14 cellular contexts compared by ENCODE assay signal in genomic region chr6:13715444-13715883, GRCh38. TPM values are rescaled to one million over a fixed set of nuclear protein-coding genes. Genes with fewer than 3 reads are reported as not detected.
DNase-seq lines count a peak whose midpoint lies in the region; ATAC-seq and TF ChIP-seq lines count a peak whose summit lies in the region.
"Had no signal": no experiment of that assay in that cellular context is flagged by ENCODE, and none has a peak within 500 bp of the region (broad histone marks: within the 10 kb centered on the region; RNA-seq: fewer than 3 reads in every experiment).

No MANE protein-coding gene starts in this region.

- H3K4me3 ChIP-seq in gastroesophageal sphincter: no peak overlapping the region
- H3K4me3 ChIP-seq: sigmoid colon, upper lobe of right lung had no signal

- WGBS in gastroesophageal sphincter (ENCODE audit: low coverage in 1 of 2), 2 donors: 80 to 100% methylated on average over 1 to 2 of the region's 3 CpGs

- H3K27me3 ChIP-seq in gastroesophageal sphincter: no peaks in the 10 kb centered on the region
- H3K27me3 ChIP-seq: sigmoid colon, upper lobe of right lung had no signal

- DNase-seq in SKM-1 treated with dmso at 0.1 percent for 144 hours (lab: John Stamatoyannopoulos, UW; ENCODE audit: unreplicated experiment) (peak; percentile 51), SKM-1 (lab: John Stamatoyannopoulos, UW; ENCODE audit: unreplicated experiment) (no peak), GM13977 (ENCODE audit: low spot score) (peak; percentile 64), SIG-M5 treated with dmso at 0.1 percent for 504 hours (lab: John Stamatoyannopoulos, UW; ENCODE audit: unreplicated experiment) (peak; percentile 87), epithelial cell of prostate (ENCODE audit: low read depth, low spot score) (no peak), NCI-H1048 (lab: John Stamatoyannopoulos, UW) (no peak)
- DNase-seq: effector CD4-positive, alpha-beta T cell; left colon; naive B cell; NCI-H2029; sigmoid colon; upper lobe of right lung had no signal

- in situ Hi-C loops in GM13977 (cut with MboI; ENCODE audit: low pct_unique_long_range_greater_than_20kb, low sequenced_read_pairs, unreplicated experiment): no loop called here

- TF ChIP-seq EP300 in gastroesophageal sphincter (IDR thresholded peaks at IDR 0.05): no peak

- TF ChIP-seq CTCF in GM13977 (IDR thresholded peaks at IDR 0.05; ENCODE audit: extremely low read depth, insufficient read depth, missing control alignments) (no peak), gastroesophageal sphincter (IDR thresholded peaks at IDR 0.05) (no peak)

- H3K4me1 ChIP-seq in gastroesophageal sphincter: peaks cover 0 to 13% (median 3%) of the 10 kb centered on the region in 3 donors

- no peaks in the 10 kb centered on the region for H3K36me3 ChIP-seq in gastroesophageal sphincter
- H3K36me3 ChIP-seq: sigmoid colon, upper lobe of right lung had no signal

- ATAC-seq in gastroesophageal sphincter (no peak), HG02763 (IDR thresholded peaks at IDR 0.05; ENCODE audit: unreplicated experiment) (no peak)
- ATAC-seq: left colon, upper lobe of right lung had no signal

- no peaks in the 10 kb centered on the region for H3K9me3 ChIP-seq in gastroesophageal sphincter
- H3K9me3 ChIP-seq: sigmoid colon, upper lobe of right lung had no signal

- peak overlapping the region; percentile 32 for H3K27ac ChIP-seq in epithelial cell of prostate
- no peak overlapping the region for H3K27ac ChIP-seq in gastroesophageal sphincter
- H3K27ac ChIP-seq: sigmoid colon, upper lobe of right lung had no signal

- TF ChIP-seq POLR2A in gastroesophageal sphincter (IDR thresholded peaks at IDR 0.05): no peak

RNA-seq across cellular contexts. Expression of gene RANBP9, which starts 3.8 kb away (rescaled TPM):
- total RNA-seq in gastroesophageal sphincter: 10 to 100 TPM; 39.1 to 59.9 (median 52.1) TPM

Comparison
In these comparisons a context has a peak if more than half of its experiments do, and no peak if none do; other contexts are left out.
1. DNase-seq: peak in SKM-1 treated with dmso at 0.1 percent for 144 hours (single experiment), GM13977 (single experiment) and SIG-M5 treated with dmso at 0.1 percent for 504 hours (single experiment); none in SKM-1 (single experiment), epithelial cell of prostate (single experiment) and NCI-H1048 (single experiment).